13 cellular contexts compared by ENCODE assay signal in genomic region chr16:11080327-11080967, GRCh38.
DNase-seq lines count a peak whose midpoint lies in the region; ATAC-seq and TF ChIP-seq lines count a peak whose summit lies in the region.
"Had no signal": no experiment of that assay in that cellular context is flagged by ENCODE, and none has a peak within 500 bp of the region (broad histone marks: within the 10 kb centered on the region; RNA-seq: fewer than 3 reads in every experiment).

No MANE protein-coding gene starts in this region.

- POLR2A ChIA-PET in activated CD8-positive, alpha-beta T cell treated with anti-CD3 and anti-CD28 coated beads, Interleukin-2, amount 10 ng/mL, durations not matched to agents 7 days and 5 days (lab: Charles Lee), result interaction anchor here (1.0 kb wide), 1 partner anchor 28 kb away, joined by 4 read pairs; no protein-coding TSS in a partner anchor
- POLR2A ChIA-PET in naive thymus-derived CD8-positive, alpha-beta T cell (lab: Charles Lee), result no interaction called here

- intact Hi-C loops in uterus (cut with DNase I; ENCODE audit: low total_unique reads) (no loop called here), left ventricle myocardium superior (cut with micrococcal nuclease) (no loop called here)

- TF ChIP-seq POLR2A in uterus (IDR thresholded peaks at IDR 0.05), result no peak

- H3K4me1 ChIP-seq in uterus, result peaks cover 33 to 41% of the 10 kb centered on the region in 2 donors

- peak overlapping the region; percentile 42 for H3K27ac Mint-ChIP-seq in activated naive CD4-positive, alpha-beta T cell treated with anti-CD3 and anti-CD28 coated beads, Interleukin-2, amount 10 ng/mL, durations not matched to agents 7 days and 5 days
- H3K27ac Mint-ChIP-seq in activated CD8-positive, alpha-beta T cell treated with anti-CD3 and anti-CD28 coated beads, Interleukin-2, amount 10 ng/mL, durations not matched to agents 7 days and 5 days, result peak overlapping the region; percentile 85
- H3K27ac Mint-ChIP-seq in naive B cell, result peak overlapping the region; percentile 54 to 95 (median 82)
- peak overlapping the region in 3 of 10 donors; percentile 4 to 48 (median 43) for H3K27ac Mint-ChIP-seq in naive thymus-derived CD8-positive, alpha-beta T cell

- no peaks in the 10 kb centered on the region for H3K9me3 ChIP-seq in uterus
- H3K9me3 ChIP-seq: heart left ventricle had no signal

- H3K27me3 ChIP-seq in uterus, result no peaks in the 10 kb centered on the region
- H3K27me3 ChIP-seq: heart left ventricle had no signal

- H3K27ac ChIP-seq in uterus, result peak overlapping the region; percentile 46 to 57

- no peak for ATAC-seq in activated CD8-positive, alpha-beta T cell treated with anti-CD3 and anti-CD28 coated beads, Interleukin-2, amount 10 ng/mL, durations not matched to agents 7 days and 5 days
- ATAC-seq in naive B cell (ENCODE audit: low read depth in 2 of 2) (no peak), left ventricle myocardium superior (no peak)
- ATAC-seq in naive thymus-derived CD8-positive, alpha-beta T cell, result no peak
- ATAC-seq: heart left ventricle, left cardiac atrium had no signal

- H3K9me3 Mint-ChIP-seq in activated naive CD4-positive, alpha-beta T cell treated with anti-CD3 and anti-CD28 coated beads, Interleukin-2, amount 10 ng/mL, durations not matched to agents 7 days and 5 days, result no peaks in the 10 kb centered on the region
- H3K9me3 Mint-ChIP-seq in activated CD8-positive, alpha-beta T cell treated with anti-CD3 and anti-CD28 coated beads, Interleukin-2, amount 10 ng/mL, durations not matched to agents 7 days and 5 days (ENCODE audit: insufficient read depth), result no peaks in the 10 kb centered on the region
- no peaks in the 10 kb centered on the region for H3K9me3 Mint-ChIP-seq in naive B cell
- H3K9me3 Mint-ChIP-seq in naive thymus-derived CD8-positive, alpha-beta T cell, result no peaks in the 10 kb centered on the region
- H3K9me3 Mint-ChIP-seq: nephron progenitor cell had no signal

- peaks cover 48% of the 10 kb centered on the region for H3K36me3 Mint-ChIP-seq in activated naive CD4-positive, alpha-beta T cell treated with anti-CD3 and anti-CD28 coated beads, Interleukin-2, amount 10 ng/mL, durations not matched to agents 7 days and 5 days
- H3K36me3 Mint-ChIP-seq in activated CD8-positive, alpha-beta T cell treated with anti-CD3 and anti-CD28 coated beads, Interleukin-2, amount 10 ng/mL, durations not matched to agents 7 days and 5 days (ENCODE audit: low read depth), result peaks cover 66% of the 10 kb centered on the region
- peaks cover 5 to 17% of the 10 kb centered on the region in 2 donors for H3K36me3 Mint-ChIP-seq in naive B cell
- peaks cover 0 to 26% (median 8%) of the 10 kb centered on the region in 3 donors for H3K36me3 Mint-ChIP-seq in naive thymus-derived CD8-positive, alpha-beta T cell

- H3K27me3 Mint-ChIP-seq in activated naive CD4-positive, alpha-beta T cell treated with anti-CD3 and anti-CD28 coated beads, Interleukin-2, amount 10 ng/mL, durations not matched to agents 7 days and 5 days, result no peaks in the 10 kb centered on the region
- no peaks in the 10 kb centered on the region for H3K27me3 Mint-ChIP-seq in activated CD8-positive, alpha-beta T cell treated with anti-CD3 and anti-CD28 coated beads, Interleukin-2, amount 10 ng/mL, durations not matched to agents 7 days and 5 days (ENCODE audit: low read depth)
- H3K27me3 Mint-ChIP-seq in naive B cell, result no peaks in the 10 kb centered on the region
- no peaks in the 10 kb centered on the region for H3K27me3 Mint-ChIP-seq in naive thymus-derived CD8-positive, alpha-beta T cell

- no peak for TF ChIP-seq CTCF in uterus (IDR thresholded peaks at IDR 0.05)

- DNase-seq in activated naive CD4-positive, alpha-beta T cell treated with anti-CD3 and anti-CD28 coated beads, Interleukin-2, amount 10 ng/mL, durations not matched to agents 7 days and 5 days, result no peak
- DNase-seq in activated naive CD4-positive, alpha-beta T cell treated with anti-CD3 and anti-CD28 coated beads, Interleukin-2, amount 50 U/mL, for 16 hours, result no peak
- DNase-seq in activated CD8-positive, alpha-beta T cell treated with anti-CD3 and anti-CD28 coated beads, Interleukin-2, amount 10 ng/mL, durations not matched to agents 7 days and 5 days, result no peak
- DNase-seq in naive B cell, result no peak
- DNase-seq in uterus, result no peak
- DNase-seq in left ventricle myocardium superior, result no peak
- no peak for DNase-seq in naive thymus-derived CD8-positive, alpha-beta T cell
- no peak for DNase-seq in NCI-H524 (lab: John Stamatoyannopoulos, UW)
- DNase-seq: activated CD4-positive, alpha-beta T cell treated with anti-CD3 and anti-CD28 coated beads for 1 hour; DMS153; left cardiac atrium; nephron progenitor cell had no signal

- H3K36me3 ChIP-seq in uterus, result no peaks in the 10 kb centered on the region

- H3K4me3 Mint-ChIP-seq in activated naive CD4-positive, alpha-beta T cell treated with anti-CD3 and anti-CD28 coated beads, Interleukin-2, amount 10 ng/mL, durations not matched to agents 7 days and 5 days, result no peak overlapping the region
- no peak overlapping the region for H3K4me3 Mint-ChIP-seq in activated CD8-positive, alpha-beta T cell treated with anti-CD3 and anti-CD28 coated beads, Interleukin-2, amount 10 ng/mL, durations not matched to agents 7 days and 5 days
- H3K4me3 Mint-ChIP-seq in naive B cell, result peak overlapping the region in 7 of 8 donors; percentile 38 to 86 (median 76)
- no peak overlapping the region for H3K4me3 Mint-ChIP-seq in naive thymus-derived CD8-positive, alpha-beta T cell
- H3K4me3 Mint-ChIP-seq: nephron progenitor cell had no signal

- no peak overlapping the region for H3K4me3 ChIP-seq in uterus
- H3K4me3 ChIP-seq: heart left ventricle had no signal

- peaks cover 78% of the 10 kb centered on the region for H3K4me1 Mint-ChIP-seq in activated naive CD4-positive, alpha-beta T cell treated with anti-CD3 and anti-CD28 coated beads, Interleukin-2, amount 10 ng/mL, durations not matched to agents 7 days and 5 days
- H3K4me1 Mint-ChIP-seq in activated CD8-positive, alpha-beta T cell treated with anti-CD3 and anti-CD28 coated beads, Interleukin-2, amount 10 ng/mL, durations not matched to agents 7 days and 5 days (ENCODE audit: low read depth), result peaks cover 96% of the 10 kb centered on the region
- H3K4me1 Mint-ChIP-seq in naive B cell, result peaks cover 63 to 79% (median 75%) of the 10 kb centered on the region in 3 donors
- peaks cover 14 to 51% (median 30%) of the 10 kb centered on the region in 4 donors for H3K4me1 Mint-ChIP-seq in naive thymus-derived CD8-positive, alpha-beta T cell

- CTCF ChIA-PET in activated naive CD4-positive, alpha-beta T cell treated with anti-CD3 and anti-CD28 coated beads, Interleukin-2, amount 10 ng/mL, durations not matched to agents 7 days and 5 days (lab: Charles Lee), result no interaction called here
- CTCF ChIA-PET in activated CD8-positive, alpha-beta T cell treated with anti-CD3 and anti-CD28 coated beads, Interleukin-2, amount 10 ng/mL, durations not matched to agents 7 days and 5 days (lab: Charles Lee), result interaction anchor here (0.6 to 1.5 kb wide), 5 partner anchors 11 to 116 kb away, joined by 3 to 4 read pairs (median 3); no protein-coding TSS in a partner anchor

Comparison
In these comparisons a context has a peak if more than half of its experiments do, and no peak if none do; other contexts are left out.
1. H3K4me3 Mint-ChIP-seq: peak in naive B cell (7 of 8); none in activated naive CD4-positive, alpha-beta T cell treated with anti-CD3 and anti-CD28 coated beads, Interleukin-2, amount 10 ng/mL, durations not matched to agents 7 days and 5 days (single experiment), activated CD8-positive, alpha-beta T cell treated with anti-CD3 and anti-CD28 coated beads, Interleukin-2, amount 10 ng/mL, durations not matched to agents 7 days and 5 days (single experiment) and naive thymus-derived CD8-positive, alpha-beta T cell (0 of 10).